ENCODE assay signal across 17 cellular contexts in genomic region chr6:125794342-125795137, GRCh38. TPM values are rescaled to one million over a fixed set of nuclear protein-coding genes. Genes with fewer than 3 reads are reported as not detected.
A peak's percentile ranks its signal among the peaks of the same experiment; 100 is the strongest.
DNase-seq lines count a peak whose midpoint lies in the region; ATAC-seq, FAIRE-seq and TF ChIP-seq lines count a peak whose summit lies in the region.
"Had no signal": no experiment of that assay in that cellular context is flagged by ENCODE, and none has a peak within 500 bp of the region (broad histone marks: within the 10 kb centered on the region; RNA-seq: fewer than 3 reads in every experiment).

No MANE protein-coding gene starts in this region.

- TF ChIP-seq CTCF in SK-N-SH (IDR thresholded peaks at IDR 0.05), result no peak

- H3K4me3 ChIP-seq in SK-N-SH (ENCODE audit: low read depth in 2 of 2, low read length in 1 of 2), result peak overlapping the region; percentile 39 to 67; a peak in 2 of 4 replicates
- H3K4me3 ChIP-seq in small intestine (ENCODE audit: low read depth in 1 of 2, low read length in 2 of 2), result no peak overlapping the region
- H3K4me3 ChIP-seq: neural progenitor cell, skin epidermis had no signal

- intact Hi-C loops in activated CD4-positive, alpha-beta T cell treated with anti-CD3 and anti-CD28 coated beads, Interleukin-2, amount 10 ng/mL, durations not matched to agents 24 days and 14 days (cut with micrococcal nuclease), result loop anchor here (1.0 to 10.0 kb wide), 4 partner anchors 13 to 1720 kb away; partner anchors contain the start of gene MTCL3

- no peaks in the 10 kb centered on the region for H3K27me3 ChIP-seq in SK-N-SH (ENCODE audit: insufficient read depth)
- H3K27me3 ChIP-seq in small intestine (ENCODE audit: control insufficient read depth in 2 of 2, insufficient read depth in 2 of 2, low read length in 2 of 2), result no peaks in the 10 kb centered on the region
- H3K27me3 ChIP-seq: heart right ventricle, neural progenitor cell had no signal

- FAIRE-seq in small intestine (lab: Jason Lieb, UNC), result peak; percentile 49

- 0 out of 4 replicates have a peak, but pooled peaks of 1 of the 2 experiments have one; percentile 22 for TF ChIP-seq EP300 in SK-N-SH (IDR thresholded peaks at IDR 0.05; ENCODE audit: borderline replicate concordance in 1 of 2, low read depth in 1 of 2, low read length in 1 of 2)

- peaks cover 53% of the 10 kb centered on the region for H3K4me1 Mint-ChIP-seq in activated CD4-positive, alpha-beta T cell treated with anti-CD3 and anti-CD28 coated beads, Interleukin-2, amount 10 ng/mL, durations not matched to agents 24 days and 14 days

- H3K27ac ChIP-seq in SK-N-SH (ENCODE audit: low read depth in 2 of 2, low read length in 1 of 2) (peak overlapping the region; percentile 86), small intestine (ENCODE audit: low read depth in 1 of 2, low read length in 1 of 2) (no peak overlapping the region), caudate nucleus (ENCODE audit: low read depth, low read length) (no peak overlapping the region)
- H3K27ac ChIP-seq: 22Rv1, neural progenitor cell had no signal

- H3K27me3 Mint-ChIP-seq in activated CD4-positive, alpha-beta T cell treated with anti-CD3 and anti-CD28 coated beads, Interleukin-2, amount 10 ng/mL, durations not matched to agents 24 days and 14 days, result no peaks in the 10 kb centered on the region
- H3K27me3 Mint-ChIP-seq: activated naive CD8-positive, alpha-beta T cell treated with anti-CD3 and anti-CD28 coated beads, Interleukin-2, amount 10 ng/mL, durations not matched to agents 7 days and 5 days had no signal

- peak overlapping the region; percentile 91 for H3K27ac Mint-ChIP-seq in activated CD4-positive, alpha-beta T cell treated with anti-CD3 and anti-CD28 coated beads, Interleukin-2, amount 10 ng/mL, durations not matched to agents 24 days and 14 days
- H3K27ac Mint-ChIP-seq: activated naive CD8-positive, alpha-beta T cell treated with anti-CD3 and anti-CD28 coated beads, Interleukin-2, amount 10 ng/mL, durations not matched to agents 7 days and 5 days; neural progenitor cell had no signal

- H3K4me1 ChIP-seq in SK-N-SH (ENCODE audit: control insufficient read depth in 1 of 2, insufficient read depth in 2 of 2, low read depth in 1 of 2, low read length in 1 of 2) (peaks cover 39 to 43% of the 10 kb centered on the region in 2 experiments), small intestine (ENCODE audit: control insufficient read depth in 2 of 2, insufficient read depth in 1 of 2, low read depth in 1 of 2, low read length in 1 of 2) (peaks cover 7 to 9% of the 10 kb centered on the region in 2 donors)

- DNase-seq in activated CD4-positive, alpha-beta T cell treated with anti-CD3 and anti-CD28 coated beads, Interleukin-2, amount 10 ng/mL, durations not matched to agents 24 days and 14 days, result no peak
- no peak for DNase-seq in activated CD4-positive, alpha-beta T cell treated with anti-CD3 and anti-CD28 coated beads for 1 hour
- DNase-seq in SK-N-SH, result no peak
- DNase-seq in dermis microvascular lymphatic vessel endothelial cell (ENCODE audit: low read depth in 2 of 2), result peak; percentile 52 to 58
- DNase-seq in small intestine, result no peak
- no peak for DNase-seq in activated CD4-positive, alpha-beta T cell treated with anti-CD3 and anti-CD28 coated beads, Interleukin-2, amount 50 U/mL, for 1 hour
- DNase-seq in caudate nucleus (lab: John Stamatoyannopoulos, UW), result no peak
- DNase-seq: activated naive CD8-positive, alpha-beta T cell treated with anti-CD3 and anti-CD28 coated beads, Interleukin-2, amount 10 ng/mL, durations not matched to agents 7 days and 5 days; effector CD8-positive, alpha-beta T cell; GOT3; heart right ventricle; MV-4-11; NCI-H345 had no signal

- H3K4me2 ChIP-seq in SK-N-SH, result peak overlapping the region; percentile 95
- H3K4me2 ChIP-seq: neural progenitor cell had no signal

- WGBS in SK-N-SH (ENCODE audit: low lambda C conversion rate), result 84% methylated on average over 5 of the region's 5 CpGs
- WGBS in small intestine, 3 donors, result 92% methylated on average over 5 of the region's 5 CpGs

- H3K36me3 ChIP-seq in SK-N-SH (replicated peaks in 1 of 2; ENCODE audit: control insufficient read depth in 1 of 2, insufficient read depth in 2 of 2, low read length in 1 of 2), result peaks cover 7 to 11% of the 10 kb centered on the region in 2 experiments
- no peaks in the 10 kb centered on the region for H3K36me3 ChIP-seq in small intestine (ENCODE audit: control insufficient read depth in 2 of 2, insufficient read depth in 2 of 2, low read length in 2 of 2)
- H3K36me3 ChIP-seq: neural progenitor cell had no signal

- no peaks in the 10 kb centered on the region for H4K20me1 ChIP-seq in SK-N-SH (ENCODE audit: insufficient read depth)

- ATAC-seq in GM18861 (IDR thresholded peaks at IDR 0.05; ENCODE audit: unreplicated experiment), result no peak
- ATAC-seq: heart right ventricle had no signal

- no peak overlapping the region for H2AFZ ChIP-seq in SK-N-SH (ENCODE audit: low read depth)
- H2AFZ ChIP-seq: neural progenitor cell had no signal

- no peaks in the 10 kb centered on the region for H3K9me3 ChIP-seq in SK-N-SH
- H3K9me3 ChIP-seq in small intestine (ENCODE audit: control insufficient read depth, low read depth), result no peaks in the 10 kb centered on the region
- H3K9me3 ChIP-seq: heart right ventricle had no signal

- no peaks in the 10 kb centered on the region for H3K9me3 Mint-ChIP-seq in activated CD4-positive, alpha-beta T cell treated with anti-CD3 and anti-CD28 coated beads, Interleukin-2, amount 10 ng/mL, durations not matched to agents 24 days and 14 days
- H3K9me3 Mint-ChIP-seq: activated naive CD8-positive, alpha-beta T cell treated with anti-CD3 and anti-CD28 coated beads, Interleukin-2, amount 10 ng/mL, durations not matched to agents 7 days and 5 days; neural progenitor cell had no signal

- peaks cover 19% of the 10 kb centered on the region for H3K36me3 Mint-ChIP-seq in activated CD4-positive, alpha-beta T cell treated with anti-CD3 and anti-CD28 coated beads, Interleukin-2, amount 10 ng/mL, durations not matched to agents 24 days and 14 days (ENCODE audit: low read depth)
- H3K36me3 Mint-ChIP-seq: neural progenitor cell had no signal

- H3K9ac ChIP-seq in SK-N-SH, result peak overlapping the region; percentile 29; the same call in 1 of the 2 replicates
- H3K9ac ChIP-seq: neural progenitor cell had no signal

- TF ChIP-seq RAD21 in SK-N-SH (IDR thresholded peaks at IDR 0.05; ENCODE audit: low read length), result no peak

- POLR2A ChIA-PET in SK-N-SH (lab: Yijun Ruan, JAX), result no interaction called here

- no peaks in the 10 kb centered on the region for H3K9me2 ChIP-seq in SK-N-SH

- H3F3A ChIP-seq in SK-N-SH (replicated peaks; ENCODE audit: insufficient read depth), result peaks cover 45% of the 10 kb centered on the region

- peaks cover 55% of the 10 kb centered on the region for H3K79me2 ChIP-seq in SK-N-SH (ENCODE audit: insufficient read depth)

- H3K4me3 Mint-ChIP-seq in activated CD4-positive, alpha-beta T cell treated with anti-CD3 and anti-CD28 coated beads, Interleukin-2, amount 10 ng/mL, durations not matched to agents 24 days and 14 days, result peak overlapping the region; percentile 75
- H3K4me3 Mint-ChIP-seq: activated naive CD8-positive, alpha-beta T cell treated with anti-CD3 and anti-CD28 coated beads, Interleukin-2, amount 10 ng/mL, durations not matched to agents 7 days and 5 days; neural progenitor cell had no signal

- CTCF ChIA-PET in SK-N-SH (lab: Yijun Ruan, JAX), result interaction anchor here (0.8 to 2.5 kb wide), 10 partner anchors 12 to 494 kb away, joined by 3 to 12 read pairs (median 3); partner anchors contain the start of gene HINT3

TF ChIP-seq in SK-N-SH, 30 proteins besides CTCF, POLR2A, EP300 and RAD21:
- TF ChIP-seq JUND (IDR thresholded peaks at IDR 0.05), result peak; percentile 65
- peak; percentile 40; the same call in 1 of the 2 replicates for TF ChIP-seq FOSL2 (IDR thresholded peaks at IDR 0.05; ENCODE audit: borderline replicate concordance, low read depth)
- no peak for TF ChIP-seq FOXM1 (IDR thresholded peaks at IDR 0.05; ENCODE audit: low read depth)
- TF ChIP-seq ELF1 (IDR thresholded peaks at IDR 0.05), result no peak
- TF ChIP-seq PBX3 (IDR thresholded peaks at IDR 0.05), result peak; percentile 40; the same call in 1 of the 2 replicates
- peak; percentile 57; the same call in 1 of the 2 replicates for TF ChIP-seq TCF12 (IDR thresholded peaks at IDR 0.05)
TF ChIP-seq in SK-N-SH: peak in this region for 4.

RNA-seq across cellular contexts. Expression of gene NCOA7, which starts 3.8 kb away (rescaled TPM):
- total RNA-seq in activated CD4-positive, alpha-beta T cell treated with anti-CD3 and anti-CD28 coated beads, Interleukin-2, amount 10 ng/mL, durations not matched to agents 24 days and 14 days, result 52.5 and 53.7 TPM in 2 replicates
- polyA plus RNA-seq in SK-N-SH (2012; rRNA removed) (16.3 and 19.6 TPM in 2 replicates), small intestine (10 to 100 TPM; 10.7 to 42.3 (median 11.3) TPM)
- polyA plus RNA-seq in SK-N-SH (2012; cell fraction: cytosol; rRNA removed), result 14.9 and 19.5 TPM in 2 replicates
- 26.4 and 30.5 TPM in 2 replicates for polyA plus RNA-seq in SK-N-SH (2012; cell fraction: nucleus; rRNA removed)
- total RNA-seq in dermis microvascular lymphatic vessel endothelial cell, result 29.8 and 78.9 TPM in 2 replicates

RNA-seq across cellular contexts. Expression of gene HEY2, which starts 45.1 kb away (rescaled TPM):
- not detected in 2 replicates for total RNA-seq in activated CD4-positive, alpha-beta T cell treated with anti-CD3 and anti-CD28 coated beads, Interleukin-2, amount 10 ng/mL, durations not matched to agents 24 days and 14 days
- polyA plus RNA-seq in SK-N-SH (2012; rRNA removed) (not detected in 2 replicates), small intestine (1 to 10 TPM in 1 of 3 donors, under 1 TPM in 1, not detected in 1; 0.81 to 3.8 TPM)
- polyA plus RNA-seq in SK-N-SH (2012; cell fraction: cytosol; rRNA removed), result not detected in 2 replicates
- polyA plus RNA-seq in SK-N-SH (2012; cell fraction: nucleus; rRNA removed), result not detected in 2 replicates
- total RNA-seq in dermis microvascular lymphatic vessel endothelial cell, result under 0.01 TPM in 1 of 2 replicates, not detected in the other

Comparison
In these comparisons a context has a peak if more than half of its experiments do, and no peak if none do; other contexts are left out.
1. DNase-seq: peak in dermis microvascular lymphatic vessel endothelial cell (2 of 2); none in activated CD4-positive, alpha-beta T cell treated with anti-CD3 and anti-CD28 coated beads, Interleukin-2, amount 10 ng/mL, durations not matched to agents 24 days and 14 days (single experiment), activated CD4-positive, alpha-beta T cell treated with anti-CD3 and anti-CD28 coated beads for 1 hour (single experiment), SK-N-SH (single experiment), small intestine (single experiment), activated CD4-positive, alpha-beta T cell treated with anti-CD3 and anti-CD28 coated beads, Interleukin-2, amount 50 U/mL, for 1 hour (single experiment) and caudate nucleus (0 of 61).
2. H3K27ac ChIP-seq: peak in SK-N-SH (2 of 2); none in small intestine (0 of 2) and caudate nucleus (single experiment).
3. H3K4me3 ChIP-seq: peak in SK-N-SH (2 of 2); none in small intestine (0 of 2).